Comparison of ENCODE assay signal across 16 cellular contexts in genomic region chr2:17958486-17959092, GRCh38.
DNase-seq lines count a peak whose midpoint lies in the region; ATAC-seq and TF ChIP-seq lines count a peak whose summit lies in the region.
"Had no signal": no experiment of that assay in that cellular context is flagged by ENCODE, and none has a peak within 500 bp of the region (broad histone marks: within the 10 kb centered on the region; RNA-seq: fewer than 3 reads in every experiment).

No MANE protein-coding gene starts in this region.

- H3K4me3 ChIP-seq in gastroesophageal sphincter, result no peak overlapping the region

- CTCF ChIA-PET in MCF 10A (lab: Yijun Ruan, JAX), result interaction anchor here (0.6 kb wide), 1 partner anchor 61 kb away, joined by 4 read pairs; no protein-coding TSS in a partner anchor

- H3K4me1 Mint-ChIP-seq in MCF 10A (ENCODE audit: insufficient read depth, unreplicated experiment), result peaks cover 6% of the 10 kb centered on the region
- H3K4me1 Mint-ChIP-seq: B cell had no signal

- no peaks in the 10 kb centered on the region for H3K27me3 ChIP-seq in gastroesophageal sphincter

- peaks cover 8% of the 10 kb centered on the region for H3K9me3 Mint-ChIP-seq in MCF 10A (ENCODE audit: unreplicated experiment)

- ATAC-seq in gastroesophageal sphincter (peak; percentile 31), GM19452 (IDR thresholded peaks at IDR 0.05; ENCODE audit: unreplicated experiment) (no peak)

- 53 to 58% methylated on average over 4 of the region's 4 CpGs for WGBS in gastroesophageal sphincter (ENCODE audit: low coverage in 1 of 2), 2 donors

- no TSS peak for BruUV-seq in MCF 10A (replicated peaks; lab: Mats Ljungman, UMichigan)

- H3K4me3 Mint-ChIP-seq in MCF 10A (ENCODE audit: unreplicated experiment), result no peak overlapping the region
- H3K4me3 Mint-ChIP-seq: B cell had no signal

- intact Hi-C loops in MCF 10A (cut with micrococcal nuclease), result no loop called here

- no peaks in the 10 kb centered on the region for H3K9me3 ChIP-seq in gastroesophageal sphincter

- no peak overlapping the region for H3K27ac ChIP-seq in gastroesophageal sphincter

- H3K4me1 ChIP-seq in gastroesophageal sphincter, result no peaks in the 10 kb centered on the region

- H3K27ac Mint-ChIP-seq in MCF 10A (ENCODE audit: low read depth, unreplicated experiment), result no peak overlapping the region
- H3K27ac Mint-ChIP-seq: B cell had no signal

- H3K27me3 Mint-ChIP-seq in MCF 10A (ENCODE audit: insufficient read depth, unreplicated experiment), result peaks cover 11% of the 10 kb centered on the region

- DNase-seq in GM03348 (ENCODE audit: low spot score) (peak; percentile 23), NCI-H2171 treated with DMSO at 0.1 percent for 48 hours (lab: John Stamatoyannopoulos, UW) (peak; percentile 31), superior temporal gyrus (ENCODE audit: extremely low spot score) (peak; percentile 55), MCF 10A (ENCODE audit: unreplicated experiment) (no peak), D341Med (ENCODE audit: low spot score) (no peak)
- DNase-seq: DMS 273 treated with DMSO at 0.1 percent for 48 hours, DND-41, Kasumi-1, NCI-H1694 treated with DMSO at 0.1 percent for 48 hours, NCI-H446, OCI-M1, Right ventricle myocardium superior, SW 1271 had no signal

- no peaks in the 10 kb centered on the region for H3K36me3 Mint-ChIP-seq in MCF 10A (ENCODE audit: insufficient read depth, unreplicated experiment)

- TF ChIP-seq POLR2A in gastroesophageal sphincter (IDR thresholded peaks at IDR 0.05), result no peak

- no peak for TF ChIP-seq EP300 in gastroesophageal sphincter (IDR thresholded peaks at IDR 0.05)

- H3K36me3 ChIP-seq in gastroesophageal sphincter, result no peaks in the 10 kb centered on the region

- TF ChIP-seq CTCF in gastroesophageal sphincter (IDR thresholded peaks at IDR 0.05) (no peak), MCF 10A (IDR thresholded peaks at IDR 0.05; ENCODE audit: unreplicated experiment) (no peak)

- POLR2A ChIA-PET in MCF 10A (lab: Yijun Ruan, JAX), result no interaction called here

Comparison
In these comparisons a context has a peak if more than half of its experiments do, and no peak if none do; other contexts are left out.
1. DNase-seq: peak in GM03348 (single experiment), NCI-H2171 treated with DMSO at 0.1 percent for 48 hours (single experiment) and superior temporal gyrus (single experiment); none in MCF 10A (single experiment) and D341Med (single experiment).